ENCODE assay signal across 8 cellular contexts in the genomic region with DNA sequence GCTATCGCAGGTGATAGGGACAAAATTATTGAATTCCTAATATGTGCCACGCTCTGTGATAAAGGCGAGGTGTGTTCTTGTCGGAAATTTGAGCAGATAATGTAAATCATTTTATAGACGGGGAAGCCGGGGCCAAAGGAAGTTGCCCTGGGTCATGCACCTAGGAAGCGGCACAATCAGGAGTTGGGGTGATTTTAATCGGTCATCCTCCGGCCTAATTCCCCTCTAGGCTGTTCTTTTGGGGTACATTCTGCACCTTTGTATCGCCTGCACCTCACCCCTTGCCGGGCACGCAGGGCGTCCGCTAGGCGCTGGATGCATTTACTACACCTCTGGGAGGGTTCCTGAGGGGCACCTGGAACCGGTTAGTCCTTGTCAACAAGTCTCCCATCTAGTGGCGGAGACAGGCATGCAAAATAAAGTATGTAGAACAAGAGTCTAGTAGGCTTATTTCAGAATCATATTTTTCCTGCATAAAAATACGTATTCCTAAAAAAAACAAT. TPM values are rescaled to one million over a fixed set of nuclear protein-coding genes. Genes with fewer than 3 reads are reported as not detected.
DNase-seq lines count a peak whose midpoint lies in the region; ATAC-seq, FAIRE-seq and TF ChIP-seq lines count a peak whose summit lies in the region.

No MANE protein-coding gene starts in this region.

- TF ChIP-seq RAD21 in SK-N-SH (IDR thresholded peaks at IDR 0.05; ENCODE audit: low read length) (no peak), K562 (CRISPR knock-in tag; conservative IDR thresholded peaks at IDR 0.05 in 1 of 2, IDR thresholded peaks at IDR 0.05 in 1 of 2) (peak in 1 of 2 experiments; percentile 28; a peak in 2 of 4 replicates)

- POLR2A ChIA-PET in SK-N-SH (lab: Yijun Ruan, JAX) (no interaction called here), K562 (lab: Yijun Ruan, JAX) (no interaction called here)

- H3K4me2 ChIP-seq in SK-N-SH (peak overlapping the region; percentile 97), K562 (ENCODE audit: insufficient read depth, low read length) (peak overlapping the region; percentile 96)

- H3K79me2 ChIP-seq in SK-N-SH (ENCODE audit: insufficient read depth) (peaks cover 31% of the 10 kb centered on the region), K562 (ENCODE audit: control insufficient read depth, insufficient read depth, low read length) (peaks cover 20% of the 10 kb centered on the region)

- H4K20me1 ChIP-seq in SK-N-SH (ENCODE audit: insufficient read depth) (peaks cover 8% of the 10 kb centered on the region; the same call in 1 of the 2 replicates), K562 (replicated peaks; ENCODE audit: control insufficient read depth, insufficient read depth, low read length) (peaks cover 9% of the 10 kb centered on the region; the same call in 1 of the 2 replicates)

- peak; percentile 80 for FAIRE-seq in K562 (lab: Jason Lieb, UNC)

- no peaks in the 10 kb centered on the region for H3K27me3 ChIP-seq in SK-N-SH (ENCODE audit: insufficient read depth)
- H3K27me3 ChIP-seq in K562 (ENCODE audit: control insufficient read depth in 2 of 2, insufficient read depth in 2 of 2, low read length in 2 of 2), result no peaks in the 10 kb centered on the region

- peak; percentile 52 for TF ChIP-seq CTCF in SK-N-SH (IDR thresholded peaks at IDR 0.05)
- TF ChIP-seq CTCF in K562 (IDR thresholded peaks at IDR 0.05 in 2 of 3, conservative IDR thresholded peaks at IDR 0.05 in 1 of 3; ENCODE audit: insufficient read depth in 2 of 3, low read depth in 1 of 3, low read length in 3 of 3), result peak; percentile 61 to 66 (median 63)

- peak overlapping the region; percentile 38 for H3K9ac ChIP-seq in SK-N-SH
- H3K9ac ChIP-seq in K562 (ENCODE audit: insufficient read depth in 1 of 2, low read depth in 2 of 2, low read length in 2 of 2), result peak overlapping the region; percentile 73 to 96

- H3K36me3 ChIP-seq in SK-N-SH (replicated peaks in 1 of 2; ENCODE audit: control insufficient read depth in 1 of 2, insufficient read depth in 2 of 2, low read length in 1 of 2), result peaks cover 0 to 14% of the 10 kb centered on the region in 2 experiments
- peaks cover 26% of the 10 kb centered on the region for H3K36me3 ChIP-seq in K562 (ENCODE audit: control insufficient read depth, insufficient read depth, low read length)

- BruUV-seq in K562 (replicated peaks; lab: Mats Ljungman, UMichigan), result no TSS peak

- H3K4me3 ChIP-seq in SK-N-SH (ENCODE audit: low read depth in 2 of 2, low read length in 1 of 2), result peak overlapping the region; percentile 75 to 91
- peak overlapping the region; percentile 87 for H3K4me3 ChIP-seq in K562

- H3K9me3 ChIP-seq in SK-N-SH (no peaks in the 10 kb centered on the region), K562 (replicated peaks; ENCODE audit: control insufficient read depth, insufficient read depth, low read depth, low read length) (no peaks in the 10 kb centered on the region)

- peak overlapping the region in 1 of 2 experiments; percentile 66; a peak in 1 of 4 replicates for H3K27ac ChIP-seq in SK-N-SH (ENCODE audit: low read depth in 2 of 2, low read length in 1 of 2)
- H3K27ac ChIP-seq in K562 (ENCODE audit: extremely low read depth, low read depth, low read length), result 0 out of 3 replicates have a peak overlapping the region, but pooled peaks have one; percentile 15

- H2AFZ ChIP-seq in SK-N-SH (ENCODE audit: low read depth), result peak overlapping the region; percentile 97
- H2AFZ ChIP-seq in K562 (ENCODE audit: low read depth, low read length), result peak overlapping the region; percentile 100

- H3K9me2 ChIP-seq in SK-N-SH, result no peaks in the 10 kb centered on the region

- no peak for TF ChIP-seq POLR2A in K562 (conservative IDR thresholded peaks at IDR 0.05)

- CTCF ChIA-PET in SK-N-SH (lab: Yijun Ruan, JAX) (interaction anchor here (1.3 kb wide), 1 partner anchor 10 kb away, joined by 3 read pairs; no protein-coding TSS in a partner anchor), K562 (lab: Yijun Ruan, JAX; ENCODE audit: low intra/inter-chr PET ratio) (interaction anchor here (2.2 kb wide), 1 partner anchor 31 kb away, joined by 9 read pairs; no protein-coding TSS in a partner anchor)

- ATAC-seq in GM21423 (IDR thresholded peaks at IDR 0.05; ENCODE audit: unreplicated experiment) (peak; percentile 35), K562 (peak; percentile 77)

- no peaks in the 10 kb centered on the region for H3K9me1 ChIP-seq in K562 (ENCODE audit: control insufficient read depth, insufficient read depth, low read length)

- in situ Hi-C loops in K562 (cut with MboI), result no loop called here

- H3K4me1 ChIP-seq in SK-N-SH (ENCODE audit: control insufficient read depth in 1 of 2, insufficient read depth in 2 of 2, low read depth in 1 of 2, low read length in 1 of 2) (peaks cover 9 to 14% of the 10 kb centered on the region in 2 experiments; a peak in 1 of 4 replicates), K562 (replicated peaks in 1 of 2; ENCODE audit: control insufficient read depth in 2 of 2, insufficient read depth in 2 of 2, low read length in 2 of 2) (peaks cover 12 to 22% of the 10 kb centered on the region in 2 experiments; a peak in 4 of 5 replicates)

- TF ChIP-seq EP300 in SK-N-SH (IDR thresholded peaks at IDR 0.05; ENCODE audit: borderline replicate concordance in 1 of 2, low read depth in 1 of 2, low read length in 1 of 2), result no peak
- TF ChIP-seq EP300 in K562 (IDR thresholded peaks at IDR 0.05; ENCODE audit: low read length), result no peak

- intact Hi-C loops in K562 (cut with micrococcal nuclease), result loop anchor here (10.0 kb wide), 1 partner anchor 140 kb away; a partner anchor contains a TSS

- 2% methylated on average over 14 of the region's 18 CpGs for WGBS in SK-N-SH (ENCODE audit: low lambda C conversion rate)
- WGBS in K562 (ENCODE audit: insufficient coverage, low coverage, missing lambda C conversion rate), result 2% methylated on average over 18 of the region's 18 CpGs

- DNase-seq in EH (ENCODE audit: low read depth) (peak; percentile 35), HuH-7.5 (ENCODE audit: low spot score) (peak; percentile 75), SK-N-SH (peak; percentile 72), K562 (ENCODE audit: extremely low read depth in 1 of 4, low spot score in 3 of 4) (peak; percentile 50 to 71 (median 52)), iPS-NIHi11 (ENCODE audit: low spot score) (peak; percentile 55), HCEC 1CT (no peak)
- DNase-seq in stimulated activated CD4-positive, alpha-beta T cell treated with anti-CD3 and anti-CD28 coated beads, Interleukin-1b, Interleukin-23, amount 100 ng/mL, for 48 hours, result peak; percentile 49

- H3F3A ChIP-seq in SK-N-SH (replicated peaks; ENCODE audit: insufficient read depth), result no peaks in the 10 kb centered on the region

RNA-seq across cellular contexts. Expression of a gene that starts 0.6 kb away (rescaled TPM):
- polyA plus RNA-seq in SK-N-SH (2012; rRNA removed), result 44.3 and 58.7 TPM in 2 replicates
- polyA plus RNA-seq in SK-N-SH (2012; cell fraction: cytosol; rRNA removed), result 38.7 and 48.7 TPM in 2 replicates
- polyA plus RNA-seq in SK-N-SH (2012; cell fraction: nucleus; rRNA removed), result 50.8 and 58.9 TPM in 2 replicates
- total RNA-seq in K562 (2011; cell fraction: chromatin; rRNA removed; ENCODE audit: low replicate concordance), result 56.1 and 63.4 TPM in 2 replicates
- 49.9 and 50.0 TPM in 2 replicates for total RNA-seq in K562 (2011; cell fraction: nucleolus; rRNA removed)
- 70.2 and 95.7 TPM in 2 replicates for total RNA-seq in K562 (2011; cell fraction: nucleoplasm; rRNA removed)
- total RNA-seq in K562 (2014; rRNA removed), result 18.3 and 29.7 TPM in 2 replicates
- 44.2 and 46.1 TPM in 2 replicates for total RNA-seq in K562 (2014; rRNA removed; fragmentation: Illumina TruSeq; extraction: Trizol)
- 53.0 and 56.9 TPM in 2 replicates for total RNA-seq in K562 (2015; rRNA removed; fragmentation: Illumina TruSeq; extraction: Trizol)
- 55.3 and 60.4 TPM in 2 replicates for total RNA-seq in K562 (2021)
- 50.1 and 99.5 TPM in 2 replicates for polyA plus RNA-seq in K562 (2011; rRNA removed)
- 71.7 and 115 TPM in 2 replicates for polyA plus RNA-seq in K562 (2011; cell fraction: cytosol; rRNA removed)
- 67.7 and 143 TPM in 2 replicates for polyA plus RNA-seq in K562 (2011; cell fraction: nucleus; rRNA removed)
- 57.6 and 58.8 TPM in 2 replicates for polyA plus RNA-seq in K562 (2012)
- polyA plus RNA-seq in K562 (2014; fragmentation: Illumina TruSeq; extraction: Trizol), result 99.5 and 110 TPM in 2 replicates
- polyA plus RNA-seq in K562 (2014; fragmentation: Nextera tagmentation; extraction: Ambion mirVana), result 10 to 100 TPM; 11.9 to 16.7 TPM
- 51.9 and 64.0 TPM in 2 replicates for polyA plus RNA-seq in K562 (2014; rRNA removed)
- 27.1 and 69.7 TPM in 2 replicates for polyA minus RNA-seq in K562 (2011; rRNA and poly(A)+ RNA removed)
- 20.5 and 38.0 TPM in 2 replicates for polyA minus RNA-seq in K562 (2011; cell fraction: cytosol; rRNA and poly(A)+ RNA removed)
- 14.7 and 15.2 TPM in 2 replicates for polyA minus RNA-seq in K562 (2011; cell fraction: nucleus; rRNA and poly(A)+ RNA removed)

RNA-seq across cellular contexts. Expression of a gene that starts 16.8 kb away (rescaled TPM):
- polyA plus RNA-seq in SK-N-SH (2012; rRNA removed) (0.29 and 0.58 TPM in 2 replicates), K562 (2011; rRNA removed) (not detected in 2 replicates), K562 (2014; fragmentation: Illumina TruSeq; extraction: Trizol) (not detected in 2 replicates), K562 (2014; fragmentation: Nextera tagmentation; extraction: Ambion mirVana) (not detected), K562 (2014; rRNA removed) (not detected in 2 replicates)
- 0.10 and 0.17 TPM in 2 replicates for polyA plus RNA-seq in SK-N-SH (2012; cell fraction: cytosol; rRNA removed)
- 1.7 and 2.2 TPM in 2 replicates for polyA plus RNA-seq in SK-N-SH (2012; cell fraction: nucleus; rRNA removed)
- not detected in 2 replicates for total RNA-seq in K562 (2011; cell fraction: chromatin; rRNA removed; ENCODE audit: low replicate concordance)
- 0.17 TPM in 1 of 2 replicates, not detected in the other for total RNA-seq in K562 (2011; cell fraction: nucleolus; rRNA removed)
- total RNA-seq in K562 (2011; cell fraction: nucleoplasm; rRNA removed), result not detected in 2 replicates
- total RNA-seq in K562 (2014; rRNA removed) (0.20 TPM in 1 of 2 replicates, not detected in the other), K562 (2014; rRNA removed; fragmentation: Illumina TruSeq; extraction: Trizol) (not detected in 2 replicates), K562 (2015; rRNA removed; fragmentation: Illumina TruSeq; extraction: Trizol) (not detected in 2 replicates), K562 (2021) (0.18 TPM in 1 of 2 replicates, not detected in the other)
- not detected in 2 replicates for polyA plus RNA-seq in K562 (2011; cell fraction: cytosol; rRNA removed)
- 0.07 and 0.10 TPM in 2 replicates for polyA plus RNA-seq in K562 (2011; cell fraction: nucleus; rRNA removed)
- polyA plus RNA-seq in K562 (2012), result not detected in 2 replicates
- not detected in 2 replicates for polyA minus RNA-seq in K562 (2011; rRNA and poly(A)+ RNA removed)
- polyA minus RNA-seq in K562 (2011; cell fraction: cytosol; rRNA and poly(A)+ RNA removed), result not detected in 2 replicates
- polyA minus RNA-seq in K562 (2011; cell fraction: nucleus; rRNA and poly(A)+ RNA removed), result not detected in 2 replicates

RNA-seq across cellular contexts. Expression of a gene that starts 59.6 kb away (rescaled TPM):
- 4.9 and 6.1 TPM in 2 replicates for polyA plus RNA-seq in SK-N-SH (2012; rRNA removed)
- polyA plus RNA-seq in SK-N-SH (2012; cell fraction: cytosol; rRNA removed), result 0.31 and 1.3 TPM in 2 replicates
- polyA plus RNA-seq in SK-N-SH (2012; cell fraction: nucleus; rRNA removed), result 60.6 and 71.8 TPM in 2 replicates
- not detected in 2 replicates for total RNA-seq in K562 (2011; cell fraction: chromatin; rRNA removed; ENCODE audit: low replicate concordance)
- not detected in 2 replicates for total RNA-seq in K562 (2011; cell fraction: nucleolus; rRNA removed)
- total RNA-seq in K562 (2011; cell fraction: nucleoplasm; rRNA removed), result not detected in 2 replicates
- total RNA-seq in K562 (2014; rRNA removed), result not detected in 2 replicates
- not detected in 2 replicates for total RNA-seq in K562 (2014; rRNA removed; fragmentation: Illumina TruSeq; extraction: Trizol)
- not detected in 2 replicates for total RNA-seq in K562 (2015; rRNA removed; fragmentation: Illumina TruSeq; extraction: Trizol)
- total RNA-seq in K562 (2021), result not detected in 2 replicates
- not detected in 2 replicates for polyA plus RNA-seq in K562 (2011; rRNA removed)
- polyA plus RNA-seq in K562 (2011; cell fraction: cytosol; rRNA removed), result not detected in 2 replicates
- polyA plus RNA-seq in K562 (2011; cell fraction: nucleus; rRNA removed), result not detected in 2 replicates
- not detected in 2 replicates for polyA plus RNA-seq in K562 (2012)
- not detected in 2 replicates for polyA plus RNA-seq in K562 (2014; fragmentation: Illumina TruSeq; extraction: Trizol)
- polyA plus RNA-seq in K562 (2014; fragmentation: Nextera tagmentation; extraction: Ambion mirVana), result not detected
- polyA plus RNA-seq in K562 (2014; rRNA removed), result not detected in 2 replicates
- polyA minus RNA-seq in K562 (2011; rRNA and poly(A)+ RNA removed), result not detected in 2 replicates
- not detected in 2 replicates for polyA minus RNA-seq in K562 (2011; cell fraction: cytosol; rRNA and poly(A)+ RNA removed)
- polyA minus RNA-seq in K562 (2011; cell fraction: nucleus; rRNA and poly(A)+ RNA removed), result not detected in 2 replicates
